Comparison of ENCODE assay signal across 28 cellular contexts in genomic region chr7:116034411-116034810, GRCh38.
"Had no signal": no experiment of that assay in that cellular context is flagged by ENCODE, and none has a peak within 500 bp of the region (broad histone marks: within the 10 kb centered on the region; RNA-seq: fewer than 3 reads in every experiment).

No MANE protein-coding gene starts in this region.

- H3K4me3 Mint-ChIP-seq: stimulated activated effector memory CD8-positive, alpha-beta T cell treated with anti-CD3 and anti-CD28 coated beads, Interleukin-12 subunit alpha, Interleukin-12 subunit beta, amount 100 ng/mL, for 72 hours; stimulated activated memory B cell treated with anti-CD40 and anti-IgM and Interleukin-4, amounts not matched to agents 10 μg/mL and 1 μg/mL and 100 μg/mL, for 72 hours; stimulated activated naive B cell treated with anti-CD40 and anti-IgM and Interleukin-4, amounts not matched to agents 10 μg/mL and 1 μg/mL and 100 μg/mL, for 72 hours; stimulated activated naive CD8-positive, alpha-beta T cell treated with anti-CD3 and anti-CD28 coated beads, Interleukin-15, amount 100 ng/mL, for 72 hours; stimulated activated naive CD8-positive, alpha-beta T cell treated with anti-CD3 and anti-CD28 coated beads, Interleukin-15, Interleukin-2, amounts not matched to agents 100 ng/mL and 50 ng/mL, for 24 hours; type B pancreatic cell had no signal

- H3K36me3 Mint-ChIP-seq: stimulated activated effector memory CD8-positive, alpha-beta T cell treated with anti-CD3 and anti-CD28 coated beads, Interleukin-12 subunit alpha, Interleukin-12 subunit beta, amount 100 ng/mL, for 72 hours; type B pancreatic cell had no signal

- H3K27me3 ChIP-seq: stomach, suprapubic skin, testis, thyroid gland, tibial artery, tibial nerve, transverse colon, upper lobe of left lung, upper lobe of right lung, uterus, vagina had no signal

- ATAC-seq: stimulated activated effector memory CD8-positive, alpha-beta T cell treated with anti-CD3 and anti-CD28 coated beads, Interleukin-12 subunit alpha, Interleukin-12 subunit beta, amount 100 ng/mL, for 72 hours; stimulated activated memory B cell treated with anti-CD40 and anti-IgM and Interleukin-4, amounts not matched to agents 10 μg/mL and 1 μg/mL and 100 μg/mL, for 72 hours; stimulated activated naive B cell treated with anti-CD40 and anti-IgM and Interleukin-4, amounts not matched to agents 10 μg/mL and 1 μg/mL and 100 μg/mL, for 72 hours; stimulated activated naive CD8-positive, alpha-beta T cell treated with anti-CD3 and anti-CD28 coated beads, Interleukin-15, amount 100 ng/mL, for 72 hours; stimulated activated naive CD8-positive, alpha-beta T cell treated with anti-CD3 and anti-CD28 coated beads, Interleukin-15, Interleukin-2, amounts not matched to agents 100 U/mL and 50 U/mL, for 24 hours; upper lobe of right lung had no signal

- H3K4me1 Mint-ChIP-seq: stimulated activated effector memory CD8-positive, alpha-beta T cell treated with anti-CD3 and anti-CD28 coated beads, Interleukin-12 subunit alpha, Interleukin-12 subunit beta, amount 100 ng/mL, for 72 hours; stimulated activated naive CD8-positive, alpha-beta T cell treated with anti-CD3 and anti-CD28 coated beads, Interleukin-15, amount 100 ng/mL, for 72 hours had no signal

- H3K27me3 Mint-ChIP-seq: stimulated activated memory B cell treated with anti-CD40 and anti-IgM and Interleukin-4, amounts not matched to agents 10 μg/mL and 1 μg/mL and 100 μg/mL, for 72 hours; stimulated activated naive B cell treated with anti-CD40 and anti-IgM and Interleukin-4, amounts not matched to agents 10 μg/mL and 1 μg/mL and 100 μg/mL, for 72 hours; stimulated activated naive CD8-positive, alpha-beta T cell treated with anti-CD3 and anti-CD28 coated beads, Interleukin-15, amount 100 ng/mL, for 72 hours; type B pancreatic cell had no signal

- H3K4me3 ChIP-seq: stomach, suprapubic skin, testis, thoracic aorta, thyroid gland, tibial artery, tibial nerve, transverse colon, upper lobe of left lung, upper lobe of right lung, uterus, vagina had no signal

- FAIRE-seq: urothelium cell line had no signal

- DNase-seq: stimulated activated CD4-positive, alpha-beta T cell treated with anti-CD3 and anti-CD28 coated beads, Interleukin-2, amount 100 ng/mL, for 48 hours; stimulated activated CD4-positive, alpha-beta T cell treated with anti-CD3 and anti-CD28 coated beads, Interleukin-4, amount 100 ng/mL, for 1 hour; stimulated activated CD4-positive, alpha-beta T cell treated with anti-CD3 and anti-CD28 coated beads, Interleukin-4, amount 100 ng/mL, for 24 hours; stimulated activated CD4-positive, alpha-beta T cell treated with anti-CD3 and anti-CD28 coated beads, Interleukin-4, amount 100 ng/mL, for 4 hours; stimulated activated CD8-positive, alpha-beta memory T cell treated with anti-CD3 and anti-CD28 coated beads, Interleukin-4, amount 100 ng/mL, for 48 hours; stimulated activated naive B cell treated with anti-CD40 and anti-IgM and Interleukin-4, amounts not matched to agents 10 μg/mL and 1 μg/mL and 100 μg/mL, for 72 hours; stimulated activated naive CD4-positive, alpha-beta T cell; stimulated activated naive CD4-positive, alpha-beta T cell treated with Interleukin-2 at 50 U/mL for 16 hours; stimulated activated naive CD8-positive, alpha-beta T cell treated with anti-CD3 and anti-CD28 coated beads, Interleukin-15, amount 100 ng/mL, for 72 hours; stimulated activated naive CD8-positive, alpha-beta T cell treated with anti-CD3 and anti-CD28 coated beads, Interleukin-15, Interleukin-2, amounts not matched to agents 100 U/mL and 50 U/mL, for 24 hours; stomach; substantia nigra; testis; thyroid gland; tibial artery; transverse colon; upper lobe of left lung; upper lobe of right lung; uterus had no signal

- H3K27ac ChIP-seq: stomach, suprapubic skin, testis, thoracic aorta, thyroid gland, tibial artery, tibial nerve, transverse colon, upper lobe of left lung, upper lobe of right lung, uterus, vagina had no signal

- H3K4me1 ChIP-seq: stomach, suprapubic skin, testis, thyroid gland, tibial artery, tibial nerve, transverse colon, upper lobe of left lung, upper lobe of right lung, uterus, vagina had no signal

- H3K9me3 ChIP-seq: stomach, suprapubic skin, testis, thoracic aorta, thyroid gland, tibial artery, tibial nerve, transverse colon, upper lobe of left lung, upper lobe of right lung, uterus, vagina had no signal

- H3K9me3 Mint-ChIP-seq: stimulated activated effector memory CD8-positive, alpha-beta T cell treated with anti-CD3 and anti-CD28 coated beads, Interleukin-12 subunit alpha, Interleukin-12 subunit beta, amount 100 ng/mL, for 72 hours; stimulated activated memory B cell treated with anti-CD40 and anti-IgM and Interleukin-4, amounts not matched to agents 10 μg/mL and 1 μg/mL and 100 μg/mL, for 72 hours; stimulated activated naive CD8-positive, alpha-beta T cell treated with anti-CD3 and anti-CD28 coated beads, Interleukin-15, amount 100 ng/mL, for 72 hours; stimulated activated naive CD8-positive, alpha-beta T cell treated with anti-CD3 and anti-CD28 coated beads, Interleukin-15, Interleukin-2, amounts not matched to agents 100 ng/mL and 50 ng/mL, for 24 hours; type B pancreatic cell had no signal

- H3K36me3 ChIP-seq: stomach, suprapubic skin, thoracic aorta, thyroid gland, tibial artery, tibial nerve, transverse colon, upper lobe of left lung, upper lobe of right lung, uterus, vagina had no signal
